ENCODE assay signal across 21 cellular contexts in genomic region chr3:72175305-72175858, GRCh38.
DNase-seq lines count a peak whose midpoint lies in the region; ATAC-seq, FAIRE-seq and TF ChIP-seq lines count a peak whose summit lies in the region.
"Had no signal": no experiment of that assay in that cellular context is flagged by ENCODE, and none has a peak within 500 bp of the region (broad histone marks: within the 10 kb centered on the region; RNA-seq: fewer than 3 reads in every experiment).

No MANE protein-coding gene starts in this region.

- intact Hi-C loops in OCI-LY7 (cut with micrococcal nuclease; ENCODE audit: unreplicated experiment) (loop anchor here (10.0 kb wide), 1 partner anchor 511 kb away; no protein-coding TSS in a partner anchor), dorsolateral prefrontal cortex (cut with DNase I) (loop anchor here (2.0 to 10.0 kb wide), 4 partner anchors 55 to 301 kb away; partner anchors contain the start of gene RYBP (in 1 of the 2)), upper lobe of right lung (cut with DNase I) (no loop called here)

- H3K79me2 ChIP-seq in OCI-LY7 (ENCODE audit: insufficient read depth, low read depth, low read length) = no peaks in the 10 kb centered on the region

- no peaks in the 10 kb centered on the region for H3K9me2 ChIP-seq in OCI-LY7 (ENCODE audit: insufficient read depth, low read length)

- H3K4me1 ChIP-seq in OCI-LY7 (ENCODE audit: insufficient read depth, low read length, poor library complexity, severe bottlenecking) (peaks cover 39% of the 10 kb centered on the region), upper lobe of right lung (peaks cover 21% of the 10 kb centered on the region)

- TF ChIP-seq CTCF in OCI-LY7 (conservative IDR thresholded peaks at IDR 0.05; ENCODE audit: low read length) (no peak), dorsolateral prefrontal cortex (IDR thresholded peaks at IDR 0.05 in 54 of 56, conservative IDR thresholded peaks at IDR 0.05 in 2 of 56; ENCODE audit: low read depth in 1 of 56, partially characterized antibody in 56 of 56) (no peak), upper lobe of right lung (IDR thresholded peaks at IDR 0.05) (no peak), D721Med (IDR thresholded peaks at IDR 0.05; ENCODE audit: insufficient read depth, missing control alignments) (no peak)

- no peak overlapping the region for H3K4me3 ChIP-seq in OCI-LY7 (ENCODE audit: low read depth, low read length, poor library complexity, severe bottlenecking)
- H3K4me3 ChIP-seq in dorsolateral prefrontal cortex = no peak overlapping the region
- no peak overlapping the region for H3K4me3 ChIP-seq in upper lobe of right lung
- H3K4me3 ChIP-seq: SK-N-MC had no signal

- FAIRE-seq in GM19239 (lab: Jason Lieb, UNC) (peak; percentile 73), D721Med (lab: Jason Lieb, UNC) (no peak)
- FAIRE-seq: H54 had no signal

- H2AFZ ChIP-seq in OCI-LY7 (ENCODE audit: low read length) = no peak overlapping the region

- peak; percentile 57 for ATAC-seq in upper lobe of right lung
- ATAC-seq in HG03521 (IDR thresholded peaks at IDR 0.05; ENCODE audit: unreplicated experiment) = no peak

- no TSS peak for BruUV-seq in OCI-LY7 (replicated peaks; lab: Mats Ljungman, UMichigan)

- no peaks in the 10 kb centered on the region for H3K27me3 ChIP-seq in dorsolateral prefrontal cortex
- no peaks in the 10 kb centered on the region for H3K27me3 ChIP-seq in upper lobe of right lung
- H3K27me3 ChIP-seq: BE2C had no signal

- DNase-seq in GM19239 (ENCODE audit: insufficient read length, low spot score) (no peak), OCI-LY7 (ENCODE audit: low spot score) (no peak), dorsolateral prefrontal cortex (no peak), upper lobe of right lung (no peak), D721Med (ENCODE audit: insufficient read length, low spot score) (no peak), foreskin melanocyte (no peak)
- DNase-seq: BE2C; CD4-positive, alpha-beta T cell; COR-L47; DND-41; NCI-H1092 treated with DMSO at 0.1 percent for 48 hours; NCI-H1436 treated with DMSO at 0.1 percent for 48 hours; NCI-H1930; NCI-H2227 treated with DMSO at 0.1 percent for 48 hours; NCI-H510A; SHP77 treated with DMSO at 0.1 percent for 48 hours; SW 1271 had no signal

- CTCF ChIA-PET in OCI-LY7 (lab: Charles Lee; ENCODE audit: unreplicated experiment) = no interaction called here

- H4K20me1 ChIP-seq in OCI-LY7 (ENCODE audit: insufficient read depth, low read length) = no peaks in the 10 kb centered on the region

- H3K36me3 ChIP-seq in OCI-LY7 (ENCODE audit: insufficient read depth, low read length) (no peaks in the 10 kb centered on the region; the same call in 1 of the 2 replicates), upper lobe of right lung (no peaks in the 10 kb centered on the region)
- H3K36me3 ChIP-seq: BE2C had no signal

- H3K9me3 ChIP-seq in OCI-LY7 (ENCODE audit: low read length) = no peaks in the 10 kb centered on the region
- H3K9me3 ChIP-seq in upper lobe of right lung = no peaks in the 10 kb centered on the region
- H3K9me3 ChIP-seq: BE2C had no signal

- POLR2A ChIA-PET in OCI-LY7 (lab: Charles Lee) = interaction anchor here (1.5 to 3.0 kb wide), 2 partner anchors 10 to 11 kb away, joined by 6 to 10 read pairs; no protein-coding TSS in a partner anchor

- no peak overlapping the region for H3K27ac ChIP-seq in OCI-LY7 (ENCODE audit: low read depth, low read length, poor library complexity, severe bottlenecking)
- H3K27ac ChIP-seq in dorsolateral prefrontal cortex = peak overlapping the region in 46 of 59 donors; percentile 0 to 99 (median 94)
- no peak overlapping the region for H3K27ac ChIP-seq in upper lobe of right lung
- H3K27ac ChIP-seq: RWPE1, SK-N-MC had no signal

- H3K4me2 ChIP-seq in OCI-LY7 (ENCODE audit: low read length) = peak overlapping the region; percentile 67; the same call in 1 of the 2 replicates

Comparison
In these comparisons a context has a peak if more than half of its experiments do, and no peak if none do; other contexts are left out.
1. H3K27ac ChIP-seq: peak in dorsolateral prefrontal cortex (46 of 59); none in OCI-LY7 (single experiment) and upper lobe of right lung (single experiment).